ENCODE assay signal across 21 cellular contexts in genomic region chr18:79554945-79555645, GRCh38.
"Had no signal": no experiment of that assay in that cellular context is flagged by ENCODE, and none has a peak within 500 bp of the region (broad histone marks: within the 10 kb centered on the region; RNA-seq: fewer than 3 reads in every experiment).

No MANE protein-coding gene starts in this region.

- H3K36me3 Mint-ChIP-seq: activated naive CD8-positive, alpha-beta T cell treated with anti-CD3 and anti-CD28 coated beads, Interleukin-2, amount 10 ng/mL, durations not matched to agents 7 days and 5 days; naive thymus-derived CD4-positive, alpha-beta T cell; stimulated activated naive B cell treated with anti-CD40 and anti-IgM and Interleukin-4, amounts not matched to agents 10 μg/mL and 1 μg/mL and 100 μg/mL, for 72 hours had no signal

- H3K27me3 Mint-ChIP-seq: activated naive CD8-positive, alpha-beta T cell treated with anti-CD3 and anti-CD28 coated beads, Interleukin-2, amount 10 ng/mL, durations not matched to agents 7 days and 5 days; activated T-cell treated with anti-CD3 and anti-CD28 coated beads, Interleukin-2, amount 50 U/mL, for 24 hours; naive thymus-derived CD4-positive, alpha-beta T cell; stimulated activated naive B cell treated with anti-CD40 and anti-IgM and Interleukin-4, amounts not matched to agents 10 μg/mL and 1 μg/mL and 100 μg/mL, for 72 hours had no signal

- H3K79me2 ChIP-seq: parathyroid adenoma had no signal

- ATAC-seq: activated CD8-positive, alpha-beta T cell treated with anti-CD3 and anti-CD28 coated beads, Interleukin-2, amount 10 ng/mL, durations not matched to agents 7 days and 5 days; naive thymus-derived CD4-positive, alpha-beta T cell; right lobe of liver; stimulated activated naive B cell treated with anti-CD40 and anti-IgM and Interleukin-4, amounts not matched to agents 10 μg/mL and 1 μg/mL and 100 μg/mL, for 72 hours had no signal

- H3K27me3 ChIP-seq: right lobe of liver had no signal

- H3K9ac ChIP-seq: parathyroid adenoma had no signal

- H3K9me3 ChIP-seq: heart right ventricle, right lobe of liver had no signal

- H3K4me1 Mint-ChIP-seq: naive thymus-derived CD4-positive, alpha-beta T cell had no signal

- H3K4me3 ChIP-seq: heart right ventricle, lung, right lobe of liver had no signal

- H2AFZ ChIP-seq: parathyroid adenoma had no signal

- H3K9me3 Mint-ChIP-seq: activated naive CD8-positive, alpha-beta T cell treated with anti-CD3 and anti-CD28 coated beads, Interleukin-2, amount 10 ng/mL, durations not matched to agents 7 days and 5 days; activated T-cell treated with anti-CD3 and anti-CD28 coated beads, Interleukin-2, amount 50 U/mL, for 24 hours; activated T-helper 2 cell treated with anti-CD3 and anti-CD28 coated beads, Interferon-gamma antibody, Interleukin-2, Interleukin-4, amounts not matched to agents 10 μg/mL and 5 μg/mL and 100 μg/mL, durations not matched to agents 14 hours and 24 hours and 36 hours had no signal

- H3K4me3 Mint-ChIP-seq: activated CD8-positive, alpha-beta T cell treated with anti-CD3 and anti-CD28 coated beads, Interleukin-2, amount 10 ng/mL, durations not matched to agents 7 days and 5 days; activated naive CD8-positive, alpha-beta T cell treated with anti-CD3 and anti-CD28 coated beads, Interleukin-2, amount 10 ng/mL, durations not matched to agents 7 days and 5 days; activated T-cell treated with anti-CD3 and anti-CD28 coated beads, Interleukin-2, amount 50 U/mL, for 24 hours; naive thymus-derived CD4-positive, alpha-beta T cell; stimulated activated naive B cell treated with anti-CD40 and anti-IgM and Interleukin-4, amounts not matched to agents 10 μg/mL and 1 μg/mL and 100 μg/mL, for 72 hours had no signal

- H3K27ac Mint-ChIP-seq: activated CD8-positive, alpha-beta T cell treated with anti-CD3 and anti-CD28 coated beads, Interleukin-2, amount 10 ng/mL, durations not matched to agents 7 days and 5 days; activated naive CD8-positive, alpha-beta T cell treated with anti-CD3 and anti-CD28 coated beads, Interleukin-2, amount 10 ng/mL, durations not matched to agents 7 days and 5 days; activated T-cell treated with anti-CD3 and anti-CD28 coated beads, Interleukin-2, amount 50 U/mL, for 24 hours; activated T-helper 2 cell treated with anti-CD3 and anti-CD28 coated beads, Interferon-gamma antibody, Interleukin-2, Interleukin-4, amounts not matched to agents 10 μg/mL and 5 μg/mL and 100 μg/mL, durations not matched to agents 14 hours and 24 hours and 36 hours; naive thymus-derived CD4-positive, alpha-beta T cell; stimulated activated naive B cell treated with anti-CD40 and anti-IgM and Interleukin-4, amounts not matched to agents 10 μg/mL and 1 μg/mL and 100 μg/mL, for 72 hours had no signal

- DNase-seq: activated CD4-positive, alpha-beta T cell treated with anti-CD3 and anti-CD28 coated beads for 1 hour; activated CD4-positive, alpha-beta T cell treated with anti-CD3 and anti-CD28 coated beads, Interleukin-2, amount 50 U/mL, for 1 hour; activated CD8-positive, alpha-beta T cell treated with anti-CD3 and anti-CD28 coated beads, Interleukin-2, amount 10 ng/mL, durations not matched to agents 7 days and 5 days; activated naive CD4-positive, alpha-beta T cell; activated naive CD8-positive, alpha-beta T cell treated with anti-CD3 and anti-CD28 coated beads, Interleukin-2, amount 10 ng/mL, durations not matched to agents 7 days and 5 days; amniotic stem cell; cerebellar nuclear complex; cortex of kidney; foreskin fibroblast; heart right ventricle; naive thymus-derived CD4-positive, alpha-beta T cell; small intestine; stimulated activated naive B cell treated with anti-CD40 and anti-IgM and Interleukin-4, amounts not matched to agents 10 μg/mL and 1 μg/mL and 100 μg/mL, for 72 hours; T-helper 1 cell; T-helper 9 cell; trophoblast cell had no signal

- H3K36me3 ChIP-seq: heart right ventricle, right lobe of liver had no signal

- H3K27ac ChIP-seq: heart right ventricle, parathyroid adenoma, right lobe of liver had no signal

- H3K4me1 ChIP-seq: heart right ventricle, parathyroid adenoma, right lobe of liver had no signal
